In genomic region chr15:51550841-51551240, GRCh38 we compare ENCODE assay signal across 20 cellular contexts.
"Had no signal": no experiment of that assay in that cellular context is flagged by ENCODE, and none has a peak within 500 bp of the region (broad histone marks: within the 10 kb centered on the region; RNA-seq: fewer than 3 reads in every experiment).

No MANE protein-coding gene starts in this region.

- DNase-seq: effector memory CD8-positive, alpha-beta T cell; erythroblast; foreskin fibroblast; gastrocnemius medialis; head of caudate nucleus; mesenchymal stem cell; mucosa of descending colon; naive B cell; pancreas; sigmoid colon; stimulated activated CD4-positive, alpha-beta T cell treated with anti-CD3 and anti-CD28 coated beads, Interleukin-2, amount 100 ng/mL, for 24 hours; stimulated activated CD4-positive, alpha-beta T cell treated with anti-CD3 and anti-CD28 coated beads, Interleukin-4, amount 100 ng/mL, for 24 hours; stimulated activated naive CD4-positive, alpha-beta T cell treated with Interleukin-2 at 50 U/mL for 16 hours; stomach; testis; tibial artery had no signal

- FAIRE-seq: endometrium, keratinocyte, pancreas had no signal

- H3K27me3 ChIP-seq: gastrocnemius medialis, neutrophil, pancreas, sigmoid colon, stomach, testis, tibial artery had no signal

- H3K4me1 ChIP-seq: gastrocnemius medialis, pancreas, sigmoid colon, stomach, testis, tibial artery had no signal

- H3K27ac ChIP-seq: coronary artery, gastrocnemius medialis, neutrophil, pancreas, sigmoid colon, stomach, testis, tibial artery had no signal

- H3K9me3 ChIP-seq: gastrocnemius medialis, mucosa of descending colon, neutrophil, pancreas, sigmoid colon, stomach, testis, tibial artery had no signal

- H3K36me3 ChIP-seq: gastrocnemius medialis, neutrophil, pancreas, sigmoid colon, tibial artery had no signal

- H3K4me3 ChIP-seq: coronary artery, gastrocnemius medialis, mucosa of descending colon, pancreas, sigmoid colon, stomach, testis, tibial artery had no signal
